Comparison of ENCODE assay signal across 23 cellular contexts in the genomic region with DNA sequence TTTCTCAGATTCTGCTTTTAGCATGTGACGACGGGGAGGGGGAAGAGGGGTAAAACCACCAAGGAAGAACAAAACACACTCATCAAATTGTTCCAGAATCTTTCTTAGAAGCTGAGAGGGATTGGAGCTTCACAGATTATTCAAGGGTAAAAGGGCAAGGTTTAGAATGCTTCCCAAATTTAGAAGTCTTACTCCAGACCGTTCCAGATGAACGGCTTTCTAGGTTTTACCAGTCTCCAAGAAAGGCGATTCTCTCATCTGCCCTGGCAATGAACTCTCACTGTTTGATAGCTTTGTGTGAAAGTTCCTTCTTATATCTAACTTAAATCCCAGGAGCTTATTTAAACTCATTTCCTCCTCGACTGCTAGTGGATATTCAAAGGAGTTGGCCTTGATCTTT.
A peak's percentile ranks its signal among the peaks of the same experiment; 100 is the strongest.
DNase-seq lines count a peak whose midpoint lies in the region; ATAC-seq, FAIRE-seq and TF ChIP-seq lines count a peak whose summit lies in the region.
"Had no signal": no experiment of that assay in that cellular context is flagged by ENCODE, and none has a peak within 500 bp of the region (broad histone marks: within the 10 kb centered on the region; RNA-seq: fewer than 3 reads in every experiment).

No MANE protein-coding gene starts in this region.

- H3K27ac ChIP-seq in IMR-90 (ENCODE audit: insufficient read depth, low read length) (no peak overlapping the region), esophagus squamous epithelium (peak overlapping the region in 3 of 4 donors; percentile 11 to 77 (median 65)), muscle layer of colon (ENCODE audit: low read depth, low read length) (peak overlapping the region; percentile 59), thyroid gland (peak overlapping the region in 1 of 3 donors; percentile 50)
- H3K27ac ChIP-seq: PC-9, RWPE1 had no signal

- H3K9me3 ChIP-seq in IMR-90 (ENCODE audit: control insufficient read depth, insufficient read depth, low read length) = no peaks in the 10 kb centered on the region
- no peaks in the 10 kb centered on the region for H3K9me3 ChIP-seq in esophagus squamous epithelium
- H3K9me3 ChIP-seq in muscle layer of colon (ENCODE audit: low read length) = no peaks in the 10 kb centered on the region
- H3K9me3 ChIP-seq in thyroid gland = no peaks in the 10 kb centered on the region
- H3K9me3 ChIP-seq: Caco-2, SK-N-SH had no signal

- peaks cover 0 to 42% of the 10 kb centered on the region in 2 experiments; a peak in 3 of 4 replicates for H3K79me1 ChIP-seq in IMR-90 (ENCODE audit: low read depth in 1 of 2, low read length in 2 of 2)

- H2BK5ac ChIP-seq in IMR-90 (ENCODE audit: low read depth, low read length, poor library complexity, severe bottlenecking) = no peak overlapping the region

- peaks cover 20% of the 10 kb centered on the region for H3K4me1 Mint-ChIP-seq in glutamatergic neuron (ENCODE audit: low read depth, unreplicated experiment)
- H3K4me1 Mint-ChIP-seq: CD4-positive, alpha-beta memory T cell had no signal

- H4K5ac ChIP-seq in IMR-90 (ENCODE audit: low read depth, low read length) = no peak overlapping the region

- no peak overlapping the region for H3K27ac Mint-ChIP-seq in glutamatergic neuron (ENCODE audit: unreplicated experiment)
- H3K27ac Mint-ChIP-seq: CD4-positive, alpha-beta memory T cell; IgD-negative memory B cell had no signal

- no peak overlapping the region for H2AFZ ChIP-seq in IMR-90 (replicated peaks; ENCODE audit: low read length, poor library complexity)
- H2AFZ ChIP-seq: PC-9 had no signal

- intact Hi-C loops in IMR-90 (cut with micrococcal nuclease) (no loop called here), esophagus squamous epithelium (cut with DNase I) (no loop called here), thyroid gland (cut with DNase I) (no loop called here)

- no peak overlapping the region for H2AK9ac ChIP-seq in IMR-90 (replicated peaks; ENCODE audit: low read depth, low read length, poor library complexity)

- no peak for ATAC-seq in IMR-90 (ENCODE audit: low read depth)
- ATAC-seq: HCT116 had no signal

- DNase-seq in IMR-90 (no peak), esophagus squamous epithelium (lab: John Stamatoyannopoulos, UW) (no peak), thyroid gland (peak; percentile 13 to 20), H4 (ENCODE audit: low spot score) (no peak), GM19239 (ENCODE audit: insufficient read length, low spot score) (no peak), glutamatergic neuron (no peak)
- DNase-seq: Caco-2; CD4-positive, alpha-beta memory T cell; DMS 273 treated with DMSO at 0.1 percent for 48 hours; DND-41; GOT3; MV-4-11; NCI-H1694; NCI-H2081 treated with DMSO at 0.1 percent for 48 hours; NCI-H446 treated with DMSO at 0.1 percent for 48 hours; PC-9; SHP77 treated with DMSO at 0.1 percent for 48 hours; SK-N-SH had no signal

- no peak overlapping the region; the same call in 1 of the 2 replicates for H3K18ac ChIP-seq in IMR-90 (ENCODE audit: low read depth, low read length)

- H2AK5ac ChIP-seq in IMR-90 (ENCODE audit: low read depth, low read length) = peak overlapping the region; percentile 6; the same call in 1 of the 2 replicates

- no CpG with 5 or more reads among the region's 6 CpGs for WGBS in IMR-90 (ENCODE audit: extremely low coverage in 2 of 2, insufficient read length in 1 of 2), 2 experiments
- 47 to 69% methylated on average over 6 of the region's 6 CpGs for WGBS in esophagus squamous epithelium, 2 donors
- WGBS in thyroid gland, 2 donors = 42 to 43% methylated on average over 6 of the region's 6 CpGs

- H3K4ac ChIP-seq in IMR-90 (ENCODE audit: low read depth, low read length) = peak overlapping the region; percentile 9; the same call in 1 of the 2 replicates

- no peaks in the 10 kb centered on the region for H4K20me1 ChIP-seq in IMR-90 (ENCODE audit: insufficient read depth, low read length)

- H4K91ac ChIP-seq in IMR-90 (ENCODE audit: insufficient read depth, low read depth, low read length) = peak overlapping the region; percentile 30; the same call in 1 of the 2 replicates

- CTCF ChIA-PET in IMR-90 (lab: Yijun Ruan, JAX) = no interaction called here

- H3K4me1 ChIP-seq in IMR-90 (ENCODE audit: control insufficient read depth, insufficient read depth, low read length) = peaks cover 22% of the 10 kb centered on the region
- H3K4me1 ChIP-seq in esophagus squamous epithelium = peaks cover 15 to 92% (median 35%) of the 10 kb centered on the region in 3 donors
- peaks cover 74% of the 10 kb centered on the region for H3K4me1 ChIP-seq in muscle layer of colon (ENCODE audit: insufficient read depth, low read length)
- H3K4me1 ChIP-seq in thyroid gland = peaks cover 14 to 52% of the 10 kb centered on the region in 2 donors

- H3K9me1 ChIP-seq in IMR-90 (ENCODE audit: insufficient read depth, low read length) = peaks cover 21% of the 10 kb centered on the region

- TF ChIP-seq CTCF in IMR-90 (conservative IDR thresholded peaks at IDR 0.05; ENCODE audit: low read depth, low read length) = no peak
- TF ChIP-seq CTCF in esophagus squamous epithelium (IDR thresholded peaks at IDR 0.05) = no peak
- TF ChIP-seq CTCF in thyroid gland (IDR thresholded peaks at IDR 0.05) = no peak
- TF ChIP-seq CTCF in glutamatergic neuron (IDR thresholded peaks at IDR 0.05; ENCODE audit: partially characterized antibody, unreplicated experiment) = no peak

- H3K36me3 Mint-ChIP-seq in glutamatergic neuron (ENCODE audit: unreplicated experiment) = no peaks in the 10 kb centered on the region
- H3K36me3 Mint-ChIP-seq: CD4-positive, alpha-beta memory T cell; IgD-negative memory B cell had no signal

- no peak for FAIRE-seq in GM19239 (lab: Jason Lieb, UNC)
- FAIRE-seq: GM12892 had no signal

- peak overlapping the region; percentile 63 for H2BK120ac ChIP-seq in IMR-90 (ENCODE audit: low read depth, low read length)

- no peak overlapping the region for H3K56ac ChIP-seq in IMR-90 (ENCODE audit: extremely low read depth, insufficient read depth, low read length)

- H3K9me3 Mint-ChIP-seq in glutamatergic neuron (ENCODE audit: unreplicated experiment) = no peaks in the 10 kb centered on the region
- H3K9me3 Mint-ChIP-seq: IgD-negative memory B cell had no signal

- peaks cover 3% of the 10 kb centered on the region for H3K27me3 Mint-ChIP-seq in glutamatergic neuron (ENCODE audit: unreplicated experiment)
- H3K27me3 Mint-ChIP-seq: CD4-positive, alpha-beta memory T cell had no signal

- TF ChIP-seq POLR2A in IMR-90 (IDR thresholded peaks at IDR 0.05; ENCODE audit: low read depth, low read length) (no peak), esophagus squamous epithelium (IDR thresholded peaks at IDR 0.05) (no peak), thyroid gland (IDR thresholded peaks at IDR 0.05) (no peak)

- H3K4me3 ChIP-seq in IMR-90 (ENCODE audit: insufficient read depth, low read depth, low read length) (no peak overlapping the region), esophagus squamous epithelium (no peak overlapping the region), muscle layer of colon (ENCODE audit: low read depth in 1 of 2, low read length in 2 of 2) (no peak overlapping the region), thyroid gland (replicated peaks in 1 of 3) (no peak overlapping the region)
- H3K4me3 ChIP-seq: PC-9 had no signal

- H3K23ac ChIP-seq in IMR-90 (ENCODE audit: low read depth, low read length) = no peak overlapping the region

- H2BK15ac ChIP-seq in IMR-90 (ENCODE audit: low read depth, low read length) = peak overlapping the region; percentile 45; the same call in 2 of the 3 replicates

- no peak overlapping the region for H3K14ac ChIP-seq in IMR-90 (replicated peaks; ENCODE audit: low read depth, low read length)

- dilution Hi-C loops in IMR-90 (cut with HindIII; ENCODE audit: low sequenced_read_pairs, unreplicated experiment) = no loop called here

- BruUV-seq in IMR-90 (replicated peaks; lab: Mats Ljungman, UMichigan) = no TSS peak

- H4K8ac ChIP-seq in IMR-90 (ENCODE audit: low read depth in 2 of 2, low read length in 2 of 2) = peak overlapping the region in 1 of 2 experiments; percentile 51; a peak in 2 of 4 replicates

- TF ChIP-seq RAD21 in IMR-90 (IDR thresholded peaks at IDR 0.05; ENCODE audit: low read length) = no peak

- no peak overlapping the region for H3K9ac ChIP-seq in IMR-90 (ENCODE audit: low read depth, low read length)
- no peak overlapping the region for H3K9ac ChIP-seq in muscle layer of colon (ENCODE audit: low read length)
- H3K9ac ChIP-seq: SK-N-SH had no signal

- no peak overlapping the region for H3K4me3 Mint-ChIP-seq in glutamatergic neuron (ENCODE audit: unreplicated experiment)
- H3K4me3 Mint-ChIP-seq: CD4-positive, alpha-beta memory T cell; IgD-negative memory B cell had no signal

- in situ Hi-C loops in IMR-90 (cut with MboI; ENCODE audit: low sequenced_read_pairs) = no loop called here

- H3K36me3 ChIP-seq in IMR-90 (ENCODE audit: control insufficient read depth, insufficient read depth, low read length) (no peaks in the 10 kb centered on the region), esophagus squamous epithelium (no peaks in the 10 kb centered on the region), muscle layer of colon (ENCODE audit: insufficient read depth, low read length) (no peaks in the 10 kb centered on the region), thyroid gland (no peaks in the 10 kb centered on the region)

- POLR2A ChIA-PET in IMR-90 (lab: Charles Lee; ENCODE audit: unreplicated experiment) = no interaction called here

- H3K4me2 ChIP-seq in IMR-90 (ENCODE audit: low read depth, low read length) = no peak overlapping the region
- H3K4me2 ChIP-seq: PC-9, SK-N-SH had no signal

- H3K27me3 ChIP-seq in IMR-90 (ENCODE audit: control insufficient read depth, insufficient read depth, low read length) = no peaks in the 10 kb centered on the region
- H3K27me3 ChIP-seq in esophagus squamous epithelium = no peaks in the 10 kb centered on the region
- H3K27me3 ChIP-seq in muscle layer of colon (ENCODE audit: control insufficient read depth in 1 of 2, insufficient read depth in 2 of 2, low read length in 2 of 2) = no peaks in the 10 kb centered on the region
- no peaks in the 10 kb centered on the region for H3K27me3 ChIP-seq in thyroid gland

- H2BK20ac ChIP-seq in IMR-90 (ENCODE audit: low read depth, low read length) = peak overlapping the region; percentile 5; the same call in 1 of the 2 replicates

TF ChIP-seq in IMR-90, 13 proteins besides CTCF, POLR2A, EP300 and RAD21 (continues in another document):
- TF ChIP-seq, protein P1, sequence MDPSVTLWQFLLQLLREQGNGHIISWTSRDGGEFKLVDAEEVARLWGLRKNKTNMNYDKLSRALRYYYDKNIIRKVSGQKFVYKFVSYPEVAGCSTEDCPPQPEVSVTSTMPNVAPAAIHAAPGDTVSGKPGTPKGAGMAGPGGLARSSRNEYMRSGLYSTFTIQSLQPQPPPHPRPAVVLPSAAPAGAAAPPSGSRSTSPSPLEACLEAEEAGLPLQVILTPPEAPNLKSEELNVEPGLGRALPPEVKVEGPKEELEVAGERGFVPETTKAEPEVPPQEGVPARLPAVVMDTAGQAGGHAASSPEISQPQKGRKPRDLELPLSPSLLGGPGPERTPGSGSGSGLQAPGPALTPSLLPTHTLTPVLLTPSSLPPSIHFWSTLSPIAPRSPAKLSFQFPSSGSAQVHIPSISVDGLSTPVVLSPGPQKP (IDR thresholded peaks at IDR 0.05; ENCODE audit: borderline replicate concordance, low read depth, low read length) = no peak
- TF ChIP-seq NFE2L2 (IDR thresholded peaks at IDR 0.05; ENCODE audit: low read depth, low read length) (no peak), RCOR1 (IDR thresholded peaks at IDR 0.05; ENCODE audit: insufficient replicate concordance, low read length) (no peak), CEBPB (IDR thresholded peaks at IDR 0.05; ENCODE audit: low read depth, low read length) (no peak)

Comparison
In these comparisons a context has a peak if more than half of its experiments do, and no peak if none do; other contexts are left out.
1. DNase-seq: peak in thyroid gland (2 of 2); none in IMR-90 (single experiment), esophagus squamous epithelium (single experiment), H4 (single experiment), GM19239 (single experiment) and glutamatergic neuron (single experiment).